In genomic region chrX:16819634-16820033, GRCh38 we compare ENCODE assay signal across 25 cellular contexts.
"Had no signal": no experiment of that assay in that cellular context is flagged by ENCODE, and none has a peak within 500 bp of the region (broad histone marks: within the 10 kb centered on the region; RNA-seq: fewer than 3 reads in every experiment).

No MANE protein-coding gene starts in this region.

- DNase-seq: cortex of kidney; dorsolateral prefrontal cortex; effector CD8-positive, alpha-beta T cell; heart left ventricle; hypothalamus; left lung; lower lobe of right lung; midbrain; naive B cell; right lobe of liver; spleen; stimulated activated CD4-positive, alpha-beta T cell treated with anti-CD3 and anti-CD28 coated beads, Interleukin-15, amount 100 ng/mL, for 24 hours; stimulated activated CD4-positive, alpha-beta T cell treated with anti-CD3 and anti-CD28 coated beads, Interleukin-1b, Interleukin-23, amount 100 ng/mL, for 48 hours; stimulated activated CD4-positive, alpha-beta T cell treated with anti-CD3 and anti-CD28 coated beads, Interleukin-4, amount 100 ng/mL, for 24 hours; stimulated activated naive CD8-positive, alpha-beta T cell treated with anti-CD3 and anti-CD28 coated beads, Interleukin-15, amount 100 ng/mL, for 72 hours; substantia nigra; transverse colon had no signal

- H3K27ac ChIP-seq: dorsolateral prefrontal cortex, heart left ventricle, left lung, lower lobe of right lung, parathyroid adenoma, prostate gland, right lobe of liver, spleen, thoracic aorta had no signal

- ATAC-seq: esophagus mucosa; heart left ventricle; left lung; lower lobe of right lung; stimulated activated memory B cell treated with anti-CD40 and anti-IgM and Interleukin-4, amounts not matched to agents 10 μg/mL and 1 μg/mL and 100 μg/mL, for 72 hours; stimulated activated naive CD8-positive, alpha-beta T cell treated with anti-CD3 and anti-CD28 coated beads, Interleukin-15, amount 100 ng/mL, for 72 hours had no signal

- H3K27me3 ChIP-seq: heart left ventricle, left lung, right lobe of liver, spleen, transverse colon had no signal

- H3K36me3 ChIP-seq: prostate gland, right lobe of liver, transverse colon had no signal

- H3K4me1 ChIP-seq: heart left ventricle, left lung, lower lobe of right lung, parathyroid adenoma, prostate gland, right lobe of liver, spleen had no signal

- FAIRE-seq: endometrium, frontal cortex, islet of Langerhans had no signal

- H3K9me3 ChIP-seq: heart left ventricle, left lung, lower lobe of right lung, prostate gland, right lobe of liver, spleen, thoracic aorta, transverse colon had no signal

- H2AFZ ChIP-seq: parathyroid adenoma had no signal

- H3K4me3 ChIP-seq: dorsolateral prefrontal cortex, heart left ventricle, left lung, lower lobe of right lung, prostate gland, right lobe of liver, spleen, thoracic aorta, transverse colon had no signal

- H3K79me2 ChIP-seq: parathyroid adenoma had no signal
